ENCODE assay signal across 14 cellular contexts in the genomic region with DNA sequence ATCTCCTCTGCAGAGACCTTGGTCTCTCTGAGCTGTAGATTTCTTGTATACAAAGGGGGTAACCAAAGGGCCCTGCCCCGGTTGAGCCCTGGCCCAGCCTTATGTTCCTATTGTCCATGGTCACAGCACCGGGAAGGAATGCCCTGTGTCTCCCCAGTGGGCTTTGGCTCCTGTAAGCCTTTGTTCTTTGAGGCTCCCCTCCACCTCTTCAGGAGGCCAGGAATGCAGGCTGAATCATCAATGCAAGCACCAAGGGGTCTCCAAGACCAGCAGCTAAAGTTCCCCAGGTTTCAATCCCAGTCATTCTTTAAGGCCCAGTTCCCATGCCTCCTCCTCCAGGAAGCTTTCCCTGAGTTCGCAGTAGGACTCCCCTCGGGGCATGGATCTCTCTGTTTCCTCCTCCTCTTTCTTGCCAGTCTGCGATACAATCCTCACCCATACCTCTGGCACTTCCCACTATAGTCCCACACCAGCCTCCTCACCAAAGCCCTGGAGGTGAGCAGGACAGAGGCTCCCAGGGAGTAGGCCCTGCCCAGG.
"Had no signal": no experiment of that assay in that cellular context is flagged by ENCODE, and none has a peak within 500 bp of the region (broad histone marks: within the 10 kb centered on the region; RNA-seq: fewer than 3 reads in every experiment).

No MANE protein-coding gene starts in this region.

- H3K4me3 ChIP-seq: breast epithelium, upper lobe of left lung had no signal

- H3K27ac Mint-ChIP-seq: activated CD4-positive, alpha-beta T cell treated with anti-CD3 and anti-CD28 coated beads, Interleukin-2, amount 10 ng/mL, durations not matched to agents 24 days and 14 days; activated CD8-positive, alpha-beta T cell treated with anti-CD3 and anti-CD28 coated beads, Interleukin-2, amount 10 ng/mL, durations not matched to agents 7 days and 5 days; activated naive CD8-positive, alpha-beta T cell; dendritic cell treated with granulocyte-macrophage colony-stimulating factor and Interleukin-4, amounts not matched to agents 40 ng/mL and 50 ng/mL, for 4 days; stimulated activated naive CD8-positive, alpha-beta T cell treated with anti-CD3 and anti-CD28 coated beads, Interleukin-15, amount 100 ng/mL, for 72 hours had no signal

- H3K27me3 Mint-ChIP-seq: activated CD4-positive, alpha-beta T cell treated with anti-CD3 and anti-CD28 coated beads, Interleukin-2, amount 10 ng/mL, durations not matched to agents 24 days and 14 days; activated naive CD8-positive, alpha-beta T cell; dendritic cell treated with granulocyte-macrophage colony-stimulating factor and Interleukin-4, amounts not matched to agents 40 ng/mL and 50 ng/mL, for 4 days; stimulated activated naive CD8-positive, alpha-beta T cell treated with anti-CD3 and anti-CD28 coated beads, Interleukin-15, amount 100 ng/mL, for 72 hours had no signal

- H3K4me3 Mint-ChIP-seq: activated CD4-positive, alpha-beta T cell treated with anti-CD3 and anti-CD28 coated beads, Interleukin-2, amount 10 ng/mL, durations not matched to agents 24 days and 14 days; activated CD8-positive, alpha-beta T cell treated with anti-CD3 and anti-CD28 coated beads, Interleukin-2, amount 10 ng/mL, durations not matched to agents 7 days and 5 days; activated naive CD8-positive, alpha-beta T cell; dendritic cell treated with granulocyte-macrophage colony-stimulating factor and Interleukin-4, amounts not matched to agents 40 ng/mL and 50 ng/mL, for 4 days; stimulated activated naive CD8-positive, alpha-beta T cell treated with anti-CD3 and anti-CD28 coated beads, Interleukin-15, amount 100 ng/mL, for 72 hours had no signal

- H3K27me3 ChIP-seq: breast epithelium, upper lobe of left lung had no signal

- H3K36me3 Mint-ChIP-seq: activated naive CD8-positive, alpha-beta T cell had no signal

- H3K4me1 Mint-ChIP-seq: activated CD4-positive, alpha-beta T cell treated with anti-CD3 and anti-CD28 coated beads, Interleukin-2, amount 10 ng/mL, durations not matched to agents 24 days and 14 days; stimulated activated naive CD8-positive, alpha-beta T cell treated with anti-CD3 and anti-CD28 coated beads, Interleukin-15, amount 100 ng/mL, for 72 hours had no signal

- ATAC-seq: activated CD8-positive, alpha-beta T cell treated with anti-CD3 and anti-CD28 coated beads, Interleukin-2, amount 10 ng/mL, durations not matched to agents 7 days and 5 days; esophagus mucosa; sciatic nerve; stimulated activated naive CD8-positive, alpha-beta T cell treated with anti-CD3 and anti-CD28 coated beads, Interleukin-15, amount 100 ng/mL, for 72 hours had no signal

- H3K9me3 Mint-ChIP-seq: activated CD4-positive, alpha-beta T cell treated with anti-CD3 and anti-CD28 coated beads, Interleukin-2, amount 10 ng/mL, durations not matched to agents 24 days and 14 days; dendritic cell treated with granulocyte-macrophage colony-stimulating factor and Interleukin-4, amounts not matched to agents 40 ng/mL and 50 ng/mL, for 4 days; stimulated activated naive CD8-positive, alpha-beta T cell treated with anti-CD3 and anti-CD28 coated beads, Interleukin-15, amount 100 ng/mL, for 72 hours had no signal

- H3K27ac ChIP-seq: breast epithelium, upper lobe of left lung had no signal

- DNase-seq: activated CD4-positive, alpha-beta T cell treated with anti-CD3 and anti-CD28 coated beads, Interleukin-2, amount 10 ng/mL, durations not matched to agents 24 days and 14 days; activated CD4-positive, CD25-positive, alpha-beta regulatory T cell; activated CD8-positive, alpha-beta memory T cell treated with anti-CD3 and anti-CD28 coated beads, Interleukin-2, amount 50 U/mL, for 4 hours; activated CD8-positive, alpha-beta T cell treated with anti-CD3 and anti-CD28 coated beads, Interleukin-2, amount 10 ng/mL, durations not matched to agents 7 days and 5 days; activated gamma-delta T cell treated with Interleukin-2 at 50 U/mL for 16 hours; kidney glomerular epithelial cell; stimulated activated naive CD8-positive, alpha-beta T cell treated with anti-CD3 and anti-CD28 coated beads, Interleukin-15, amount 100 ng/mL, for 72 hours; T-helper 2 cell; upper lobe of left lung had no signal

- H3K4me1 ChIP-seq: breast epithelium had no signal

- H3K36me3 ChIP-seq: breast epithelium, upper lobe of left lung had no signal
